ENCODE assay signal across 1 cellular context in the genomic region with DNA sequence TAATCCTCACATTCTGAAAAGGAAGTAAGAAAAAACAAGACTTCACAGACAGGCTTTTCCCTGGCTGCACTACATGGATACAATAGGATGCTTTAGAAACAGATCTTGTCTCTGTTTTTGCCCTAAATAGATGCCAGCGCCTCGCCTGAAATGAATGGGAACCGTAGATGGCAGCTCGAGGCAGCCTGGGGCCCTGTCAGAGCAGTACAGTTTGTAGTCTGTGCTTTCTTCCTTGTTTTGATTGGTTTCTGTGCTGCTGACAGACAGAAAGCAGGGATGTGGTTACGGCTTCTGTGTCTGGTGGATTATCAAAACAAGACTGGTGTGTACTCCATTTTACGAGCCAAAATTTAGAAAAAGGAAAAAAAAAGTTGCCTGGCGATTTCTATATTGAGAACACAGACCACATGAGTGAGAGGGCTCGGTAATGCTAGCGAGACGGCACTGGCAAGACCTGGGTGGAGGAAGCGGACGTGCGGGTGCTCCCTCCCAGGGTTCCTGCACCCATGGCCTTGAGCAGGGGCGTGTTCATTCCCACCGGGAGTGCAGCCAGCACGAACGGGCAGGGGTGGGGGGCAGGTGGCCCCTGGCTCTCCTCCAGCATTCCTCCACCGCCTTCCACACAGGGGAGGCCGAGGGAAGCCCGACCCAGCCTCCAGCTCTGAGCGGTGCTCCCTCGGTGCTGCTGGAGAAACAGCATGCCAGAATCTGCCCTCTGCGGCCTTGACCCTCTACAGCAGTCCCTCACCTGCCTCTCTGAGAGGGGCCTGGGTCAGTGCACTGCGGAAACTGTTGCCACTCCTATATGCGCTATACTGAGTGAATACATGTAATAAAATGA.
A peak's percentile ranks its signal among the peaks of the same experiment; 100 is the strongest.
TF ChIP-seq lines count a peak whose summit lies in the region.

No MANE protein-coding gene starts in this region.

TF ChIP-seq in HepG2, 621 proteins besides CTCF, POLR2A, EP300 and RAD21 (continued from another document and continues in another):
- TF ChIP-seq, protein P1, sequence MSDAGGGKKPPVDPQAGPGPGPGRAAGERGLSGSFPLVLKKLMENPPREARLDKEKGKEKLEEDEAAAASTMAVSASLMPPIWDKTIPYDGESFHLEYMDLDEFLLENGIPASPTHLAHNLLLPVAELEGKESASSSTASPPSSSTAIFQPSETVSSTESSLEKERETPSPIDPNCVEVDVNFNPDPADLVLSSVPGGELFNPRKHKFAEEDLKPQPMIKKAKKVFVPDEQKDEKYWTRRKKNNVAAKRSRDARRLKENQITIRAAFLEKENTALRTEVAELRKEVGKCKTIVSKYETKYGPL (CRISPR knock-in tag; IDR thresholded peaks at IDR 0.05) = no peak
- TF ChIP-seq, protein P2, sequence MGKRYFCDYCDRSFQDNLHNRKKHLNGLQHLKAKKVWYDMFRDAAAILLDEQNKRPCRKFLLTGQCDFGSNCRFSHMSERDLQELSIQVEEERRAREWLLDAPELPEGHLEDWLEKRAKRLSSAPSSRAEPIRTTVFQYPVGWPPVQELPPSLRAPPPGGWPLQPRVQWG (CRISPR knock-in tag; IDR thresholded peaks at IDR 0.05; ENCODE audit: borderline replicate concordance, low read depth) = no peak
- no peak for TF ChIP-seq ZNF33B (CRISPR knock-in tag; IDR thresholded peaks at IDR 0.05)
- no peak for TF ChIP-seq ZNF816 (CRISPR knock-in tag; IDR thresholded peaks at IDR 0.05; ENCODE audit: borderline replicate concordance)
- peak; percentile 55; the same call in 1 of the 2 replicates for TF ChIP-seq ZNF792 (CRISPR knock-in tag; IDR thresholded peaks at IDR 0.05)
- TF ChIP-seq, protein P3, sequence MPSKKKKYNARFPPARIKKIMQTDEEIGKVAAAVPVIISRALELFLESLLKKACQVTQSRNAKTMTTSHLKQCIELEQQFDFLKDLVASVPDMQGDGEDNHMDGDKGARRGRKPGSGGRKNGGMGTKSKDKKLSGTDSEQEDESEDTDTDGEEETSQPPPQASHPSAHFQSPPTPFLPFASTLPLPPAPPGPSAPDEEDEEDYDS (CRISPR knock-in tag; IDR thresholded peaks at IDR 0.05) = 0 out of 2 replicates have a peak, but pooled peaks have one; percentile 29
- TF ChIP-seq GTF3A (CRISPR knock-in tag; conservative IDR thresholded peaks at IDR 0.05) = no peak
- no peak for TF ChIP-seq HDAC6 (IDR thresholded peaks at IDR 0.05; ENCODE audit: low read depth, low read length)
- peak; percentile 88 for TF ChIP-seq HDAC1 (CRISPR knock-in tag; IDR thresholded peaks at IDR 0.05)
- TF ChIP-seq, protein P4, sequence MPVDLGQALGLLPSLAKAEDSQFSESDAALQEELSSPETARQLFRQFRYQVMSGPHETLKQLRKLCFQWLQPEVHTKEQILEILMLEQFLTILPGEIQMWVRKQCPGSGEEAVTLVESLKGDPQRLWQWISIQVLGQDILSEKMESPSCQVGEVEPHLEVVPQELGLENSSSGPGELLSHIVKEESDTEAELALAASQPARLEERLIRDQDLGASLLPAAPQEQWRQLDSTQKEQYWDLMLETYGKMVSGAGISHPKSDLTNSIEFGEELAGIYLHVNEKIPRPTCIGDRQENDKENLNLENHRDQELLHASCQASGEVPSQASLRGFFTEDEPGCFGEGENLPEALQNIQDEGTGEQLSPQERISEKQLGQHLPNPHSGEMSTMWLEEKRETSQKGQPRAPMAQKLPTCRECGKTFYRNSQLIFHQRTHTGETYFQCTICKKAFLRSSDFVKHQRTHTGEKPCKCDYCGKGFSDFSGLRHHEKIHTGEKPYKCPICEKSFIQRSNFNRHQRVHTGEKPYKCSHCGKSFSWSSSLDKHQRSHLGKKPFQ (CRISPR knock-in tag; IDR thresholded peaks at IDR 0.05; ENCODE audit: insufficient replicate concordance) = peak; percentile 79
- TF ChIP-seq, protein P5, sequence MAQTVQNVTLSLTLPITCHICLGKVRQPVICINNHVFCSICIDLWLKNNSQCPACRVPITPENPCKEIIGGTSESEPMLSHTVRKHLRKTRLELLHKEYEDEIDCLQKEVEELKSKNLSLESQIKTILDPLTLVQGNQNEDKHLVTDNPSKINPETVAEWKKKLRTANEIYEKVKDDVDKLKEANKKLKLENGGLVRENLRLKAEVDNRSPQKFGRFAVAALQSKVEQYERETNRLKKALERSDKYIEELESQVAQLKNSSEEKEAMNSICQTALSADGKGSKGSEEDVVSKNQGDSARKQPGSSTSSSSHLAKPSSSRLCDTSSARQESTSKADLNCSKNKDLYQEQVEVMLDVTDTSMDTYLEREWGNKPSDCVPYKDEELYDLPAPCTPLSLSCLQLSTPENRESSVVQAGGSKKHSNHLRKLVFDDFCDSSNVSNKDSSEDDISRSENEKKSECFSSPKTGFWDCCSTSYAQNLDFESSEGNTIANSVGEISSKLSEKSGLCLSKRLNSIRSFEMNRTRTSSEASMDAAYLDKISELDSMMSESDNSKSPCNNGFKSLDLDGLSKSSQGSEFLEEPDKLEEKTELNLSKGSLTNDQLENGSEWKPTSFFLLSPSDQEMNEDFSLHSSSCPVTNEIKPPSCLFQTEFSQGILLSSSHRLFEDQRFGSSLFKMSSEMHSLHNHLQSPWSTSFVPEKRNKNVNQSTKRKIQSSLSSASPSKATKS (CRISPR knock-in tag; IDR thresholded peaks at IDR 0.05) = no peak
- TF ChIP-seq SP5 (CRISPR knock-in tag; IDR thresholded peaks at IDR 0.05; ENCODE audit: borderline replicate concordance, low read depth) = peak; percentile 54
- TF ChIP-seq, protein P6, sequence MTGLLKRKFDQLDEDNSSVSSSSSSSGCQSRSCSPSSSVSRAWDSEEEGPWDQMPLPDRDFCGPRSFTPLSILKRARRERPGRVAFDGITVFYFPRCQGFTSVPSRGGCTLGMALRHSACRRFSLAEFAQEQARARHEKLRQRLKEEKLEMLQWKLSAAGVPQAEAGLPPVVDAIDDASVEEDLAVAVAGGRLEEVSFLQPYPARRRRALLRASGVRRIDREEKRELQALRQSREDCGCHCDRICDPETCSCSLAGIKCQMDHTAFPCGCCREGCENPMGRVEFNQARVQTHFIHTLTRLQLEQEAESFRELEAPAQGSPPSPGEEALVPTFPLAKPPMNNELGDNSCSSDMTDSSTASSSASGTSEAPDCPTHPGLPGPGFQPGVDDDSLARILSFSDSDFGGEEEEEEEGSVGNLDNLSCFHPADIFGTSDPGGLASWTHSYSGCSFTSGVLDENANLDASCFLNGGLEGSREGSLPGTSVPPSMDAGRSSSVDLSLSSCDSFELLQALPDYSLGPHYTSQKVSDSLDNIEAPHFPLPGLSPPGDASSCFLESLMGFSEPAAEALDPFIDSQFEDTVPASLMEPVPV (CRISPR knock-in tag; IDR thresholded peaks at IDR 0.05) = 0 out of 2 replicates have a peak, but pooled peaks have one; percentile 55
- TF ChIP-seq, protein P7, sequence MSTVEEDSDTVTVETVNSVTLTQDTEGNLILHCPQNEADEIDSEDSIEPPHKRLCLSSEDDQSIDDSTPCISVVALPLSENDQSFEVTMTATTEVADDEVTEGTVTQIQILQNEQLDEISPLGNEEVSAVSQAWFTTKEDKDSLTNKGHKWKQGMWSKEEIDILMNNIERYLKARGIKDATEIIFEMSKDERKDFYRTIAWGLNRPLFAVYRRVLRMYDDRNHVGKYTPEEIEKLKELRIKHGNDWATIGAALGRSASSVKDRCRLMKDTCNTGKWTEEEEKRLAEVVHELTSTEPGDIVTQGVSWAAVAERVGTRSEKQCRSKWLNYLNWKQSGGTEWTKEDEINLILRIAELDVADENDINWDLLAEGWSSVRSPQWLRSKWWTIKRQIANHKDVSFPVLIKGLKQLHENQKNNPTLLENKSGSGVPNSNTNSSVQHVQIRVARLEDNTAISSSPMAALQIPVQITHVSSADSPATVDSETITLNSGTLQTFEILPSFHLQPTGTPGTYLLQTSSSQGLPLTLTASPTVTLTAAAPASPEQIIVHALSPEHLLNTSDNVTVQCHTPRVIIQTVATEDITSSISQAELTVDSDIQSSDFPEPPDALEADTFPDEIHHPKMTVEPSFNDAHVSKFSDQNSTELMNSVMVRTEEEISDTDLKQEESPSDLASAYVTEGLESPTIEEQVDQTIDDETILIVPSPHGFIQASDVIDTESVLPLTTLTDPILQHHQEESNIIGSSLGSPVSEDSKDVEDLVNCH (CRISPR knock-in tag; IDR thresholded peaks at IDR 0.05) = no peak
- no peak for TF ChIP-seq JARID2 (CRISPR knock-in tag; IDR thresholded peaks at IDR 0.05; ENCODE audit: insufficient replicate concordance)
- no peak for TF ChIP-seq ZNF883 (CRISPR knock-in tag; IDR thresholded peaks at IDR 0.05; ENCODE audit: not compliant biosample characterization)
- TF ChIP-seq, protein P8, sequence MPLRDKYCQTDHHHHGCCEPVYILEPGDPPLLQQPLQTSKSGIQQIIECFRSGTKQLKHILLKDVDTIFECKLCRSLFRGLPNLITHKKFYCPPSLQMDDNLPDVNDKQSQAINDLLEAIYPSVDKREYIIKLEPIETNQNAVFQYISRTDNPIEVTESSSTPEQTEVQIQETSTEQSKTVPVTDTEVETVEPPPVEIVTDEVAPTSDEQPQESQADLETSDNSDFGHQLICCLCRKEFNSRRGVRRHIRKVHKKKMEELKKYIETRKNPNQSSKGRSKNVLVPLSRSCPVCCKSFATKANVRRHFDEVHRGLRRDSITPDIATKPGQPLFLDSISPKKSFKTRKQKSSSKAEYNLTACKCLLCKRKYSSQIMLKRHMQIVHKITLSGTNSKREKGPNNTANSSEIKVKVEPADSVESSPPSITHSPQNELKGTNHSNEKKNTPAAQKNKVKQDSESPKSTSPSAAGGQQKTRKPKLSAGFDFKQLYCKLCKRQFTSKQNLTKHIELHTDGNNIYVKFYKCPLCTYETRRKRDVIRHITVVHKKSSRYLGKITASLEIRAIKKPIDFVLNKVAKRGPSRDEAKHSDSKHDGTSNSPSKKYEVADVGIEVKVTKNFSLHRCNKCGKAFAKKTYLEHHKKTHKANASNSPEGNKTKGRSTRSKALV (CRISPR knock-in tag; IDR thresholded peaks at IDR 0.05) = 0 out of 2 replicates have a peak, but pooled peaks have one; percentile 30
- TF ChIP-seq, protein P9, sequence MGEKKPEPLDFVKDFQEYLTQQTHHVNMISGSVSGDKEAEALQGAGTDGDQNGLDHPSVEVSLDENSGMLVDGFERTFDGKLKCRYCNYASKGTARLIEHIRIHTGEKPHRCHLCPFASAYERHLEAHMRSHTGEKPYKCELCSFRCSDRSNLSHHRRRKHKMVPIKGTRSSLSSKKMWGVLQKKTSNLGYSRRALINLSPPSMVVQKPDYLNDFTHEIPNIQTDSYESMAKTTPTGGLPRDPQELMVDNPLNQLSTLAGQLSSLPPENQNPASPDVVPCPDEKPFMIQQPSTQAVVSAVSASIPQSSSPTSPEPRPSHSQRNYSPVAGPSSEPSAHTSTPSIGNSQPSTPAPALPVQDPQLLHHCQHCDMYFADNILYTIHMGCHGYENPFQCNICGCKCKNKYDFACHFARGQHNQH (CRISPR knock-in tag; IDR thresholded peaks at IDR 0.05) = 0 out of 2 replicates have a peak, but pooled peaks have one; percentile 55
- TF ChIP-seq, protein P10, sequence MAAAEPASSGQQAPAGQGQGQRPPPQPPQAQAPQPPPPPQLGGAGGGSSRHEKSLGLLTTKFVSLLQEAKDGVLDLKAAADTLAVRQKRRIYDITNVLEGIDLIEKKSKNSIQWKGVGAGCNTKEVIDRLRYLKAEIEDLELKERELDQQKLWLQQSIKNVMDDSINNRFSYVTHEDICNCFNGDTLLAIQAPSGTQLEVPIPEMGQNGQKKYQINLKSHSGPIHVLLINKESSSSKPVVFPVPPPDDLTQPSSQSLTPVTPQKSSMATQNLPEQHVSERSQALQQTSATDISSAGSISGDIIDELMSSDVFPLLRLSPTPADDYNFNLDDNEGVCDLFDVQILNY (CRISPR knock-in tag; conservative IDR thresholded peaks at IDR 0.05) = no peak
- TF ChIP-seq RXRA (CRISPR knock-in tag; IDR thresholded peaks at IDR 0.05) = peak; percentile 54
- TF ChIP-seq ZZZ3 (CRISPR knock-in tag; IDR thresholded peaks at IDR 0.05; ENCODE audit: borderline replicate concordance) = 0 out of 2 replicates have a peak, but pooled peaks have one; percentile 27
- no peak for TF ChIP-seq HNRNPK (IDR thresholded peaks at IDR 0.05; ENCODE audit: low read depth, low read length, poor library complexity, severe bottlenecking)
- TF ChIP-seq, protein P11, sequence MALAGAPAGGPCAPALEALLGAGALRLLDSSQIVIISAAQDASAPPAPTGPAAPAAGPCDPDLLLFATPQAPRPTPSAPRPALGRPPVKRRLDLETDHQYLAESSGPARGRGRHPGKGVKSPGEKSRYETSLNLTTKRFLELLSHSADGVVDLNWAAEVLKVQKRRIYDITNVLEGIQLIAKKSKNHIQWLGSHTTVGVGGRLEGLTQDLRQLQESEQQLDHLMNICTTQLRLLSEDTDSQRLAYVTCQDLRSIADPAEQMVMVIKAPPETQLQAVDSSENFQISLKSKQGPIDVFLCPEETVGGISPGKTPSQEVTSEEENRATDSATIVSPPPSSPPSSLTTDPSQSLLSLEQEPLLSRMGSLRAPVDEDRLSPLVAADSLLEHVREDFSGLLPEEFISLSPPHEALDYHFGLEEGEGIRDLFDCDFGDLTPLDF (CRISPR knock-in tag; IDR thresholded peaks at IDR 0.05) = no peak
- TF ChIP-seq ZNF614 (CRISPR knock-in tag; IDR thresholded peaks at IDR 0.05; ENCODE audit: borderline replicate concordance) = no peak
- TF ChIP-seq ZNF256 (CRISPR knock-in tag; conservative IDR thresholded peaks at IDR 0.05) = no peak
- TF ChIP-seq, protein P12, sequence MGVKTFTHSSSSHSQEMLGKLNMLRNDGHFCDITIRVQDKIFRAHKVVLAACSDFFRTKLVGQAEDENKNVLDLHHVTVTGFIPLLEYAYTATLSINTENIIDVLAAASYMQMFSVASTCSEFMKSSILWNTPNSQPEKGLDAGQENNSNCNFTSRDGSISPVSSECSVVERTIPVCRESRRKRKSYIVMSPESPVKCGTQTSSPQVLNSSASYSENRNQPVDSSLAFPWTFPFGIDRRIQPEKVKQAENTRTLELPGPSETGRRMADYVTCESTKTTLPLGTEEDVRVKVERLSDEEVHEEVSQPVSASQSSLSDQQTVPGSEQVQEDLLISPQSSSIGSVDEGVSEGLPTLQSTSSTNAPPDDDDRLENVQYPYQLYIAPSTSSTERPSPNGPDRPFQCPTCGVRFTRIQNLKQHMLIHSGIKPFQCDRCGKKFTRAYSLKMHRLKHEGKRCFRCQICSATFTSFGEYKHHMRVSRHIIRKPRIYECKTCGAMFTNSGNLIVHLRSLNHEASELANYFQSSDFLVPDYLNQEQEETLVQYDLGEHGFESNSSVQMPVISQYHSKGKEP (CRISPR knock-in tag; IDR thresholded peaks at IDR 0.05) = no peak
- TF ChIP-seq, protein P13, sequence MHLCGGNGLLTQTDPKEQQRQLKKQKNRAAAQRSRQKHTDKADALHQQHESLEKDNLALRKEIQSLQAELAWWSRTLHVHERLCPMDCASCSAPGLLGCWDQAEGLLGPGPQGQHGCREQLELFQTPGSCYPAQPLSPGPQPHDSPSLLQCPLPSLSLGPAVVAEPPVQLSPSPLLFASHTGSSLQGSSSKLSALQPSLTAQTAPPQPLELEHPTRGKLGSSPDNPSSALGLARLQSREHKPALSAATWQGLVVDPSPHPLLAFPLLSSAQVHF (CRISPR knock-in tag; IDR thresholded peaks at IDR 0.05) = no peak
- TF ChIP-seq FLYWCH1 (CRISPR knock-in tag; IDR thresholded peaks at IDR 0.05) = no peak
- TF ChIP-seq ZNF564 (CRISPR knock-in tag; IDR thresholded peaks at IDR 0.05) = no peak
- peak; percentile 45 for TF ChIP-seq THAP11 (CRISPR knock-in tag; IDR thresholded peaks at IDR 0.05)
- TF ChIP-seq ZNF382 (CRISPR knock-in tag; IDR thresholded peaks at IDR 0.05; ENCODE audit: borderline replicate concordance) = no peak
- TF ChIP-seq FOXC1 (CRISPR knock-in tag; IDR thresholded peaks at IDR 0.05; ENCODE audit: borderline replicate concordance) = 0 out of 2 replicates have a peak, but pooled peaks have one; percentile 64
